11 cellular contexts compared by ENCODE assay signal in genomic region chr1:5447479-5448070, GRCh38.
"Had no signal": no experiment of that assay in that cellular context is flagged by ENCODE, and none has a peak within 500 bp of the region (broad histone marks: within the 10 kb centered on the region; RNA-seq: fewer than 3 reads in every experiment).

No MANE protein-coding gene starts in this region.

- H3K36me3 ChIP-seq: left ventricle myocardium inferior, thyroid gland had no signal

- H3K9me3 ChIP-seq: left ventricle myocardium inferior, thyroid gland had no signal

- H3K4me1 ChIP-seq: left ventricle myocardium inferior had no signal

- H3K27me3 ChIP-seq: thyroid gland had no signal

- H3K27ac ChIP-seq: left ventricle myocardium inferior, thyroid gland had no signal

- ATAC-seq: activated CD8-positive, alpha-beta memory T cell treated with anti-CD3 and anti-CD28 coated beads, Interleukin-2, amount 10 ng/mL, durations not matched to agents 7 days and 5 days had no signal

- DNase-seq: activated B cell treated with CpG ODN at 0.5 μM for 24 hours; activated CD4-positive, alpha-beta memory T cell treated with anti-CD3 and anti-CD28 coated beads, Interleukin-2, amount 10 ng/mL, durations not matched to agents 7 days and 5 days; activated CD4-positive, alpha-beta T cell treated with anti-CD3 and anti-CD28 coated beads for 4 hours; activated CD8-positive, alpha-beta memory T cell treated with anti-CD3 and anti-CD28 coated beads, Interleukin-2, amount 10 ng/mL, durations not matched to agents 7 days and 5 days; left ventricle myocardium inferior; mammary epithelial cell; midbrain; nephron progenitor cell; nucleus accumbens; stimulated activated CD8-positive, alpha-beta memory T cell treated with anti-CD3 and anti-CD28 coated beads, Interleukin-4, amount 100 ng/mL, for 48 hours; thyroid gland had no signal

- H3K4me3 ChIP-seq: left ventricle myocardium inferior, thyroid gland had no signal
